In genomic region chr2:39913648-39914456, GRCh38 we compare ENCODE assay signal across 8 cellular contexts.
DNase-seq lines count a peak whose midpoint lies in the region; ATAC-seq lines count a peak whose summit lies in the region.

No MANE protein-coding gene starts in this region.

- H3K4me1 ChIP-seq in right cardiac atrium (ENCODE audit: control insufficient read depth, insufficient read depth, low read length), result no peaks in the 10 kb centered on the region
- H3K4me1 ChIP-seq in skeletal muscle satellite cell (ENCODE audit: control insufficient read depth, insufficient read depth, low read length), result peaks cover 5% of the 10 kb centered on the region

- H3K9me3 ChIP-seq in right cardiac atrium (ENCODE audit: control insufficient read depth, low read length) (no peaks in the 10 kb centered on the region), skeletal muscle satellite cell (replicated peaks; ENCODE audit: low read length) (no peaks in the 10 kb centered on the region)

- no peak overlapping the region for H3K4me3 ChIP-seq in right cardiac atrium (ENCODE audit: low read length)
- H3K4me3 ChIP-seq in skeletal muscle satellite cell (ENCODE audit: low read length), result no peak overlapping the region

- H3K36me3 Mint-ChIP-seq in activated T-helper 1 cell treated with anti-CD3 and anti-CD28 coated beads, Interleukin-12 subunit alpha, Interleukin-12 subunit beta, Interleukin-2, Interleukin-4 antibody, amounts not matched to agents 30 ng/mL and 10 ng/mL and 1 ng/mL, durations not matched to agents 14 hours and 24 hours and 36 hours (ENCODE audit: low read depth), result no peaks in the 10 kb centered on the region

- peak overlapping the region; percentile 42 for H3K9ac ChIP-seq in skeletal muscle satellite cell (ENCODE audit: low read depth, low read length)

- no peaks in the 10 kb centered on the region for H3K9me3 Mint-ChIP-seq in activated T-helper 1 cell treated with anti-CD3 and anti-CD28 coated beads, Interleukin-12 subunit alpha, Interleukin-12 subunit beta, Interleukin-2, Interleukin-4 antibody, amounts not matched to agents 30 ng/mL and 10 ng/mL and 1 ng/mL, durations not matched to agents 14 hours and 24 hours and 36 hours

- H3K27me3 Mint-ChIP-seq in activated T-helper 1 cell treated with anti-CD3 and anti-CD28 coated beads, Interleukin-12 subunit alpha, Interleukin-12 subunit beta, Interleukin-2, Interleukin-4 antibody, amounts not matched to agents 30 ng/mL and 10 ng/mL and 1 ng/mL, durations not matched to agents 14 hours and 24 hours and 36 hours (ENCODE audit: insufficient read depth), result peaks cover 17% of the 10 kb centered on the region

- intact Hi-C loops in activated T-helper 1 cell treated with anti-CD3 and anti-CD28 coated beads, Interleukin-12 subunit alpha, Interleukin-12 subunit beta, Interleukin-2, Interleukin-4 antibody, amounts not matched to agents 30 ng/mL and 10 ng/mL and 1 ng/mL, durations not matched to agents 14 hours and 24 hours and 36 hours (cut with micrococcal nuclease), result loop anchor here (1.0 to 10.0 kb wide), 8 partner anchors 118 to 1868 kb away; no protein-coding TSS in a partner anchor
- intact Hi-C loops in right cardiac atrium (cut with DNase I), result loop anchor here in 3 of 4 donors (5.0 to 10.0 kb wide), 6 partner anchors 638 to 1871 kb away; no protein-coding TSS in a partner anchor

- peak; percentile 87 for ATAC-seq in GM18907 (IDR thresholded peaks at IDR 0.05; ENCODE audit: unreplicated experiment)
- peak; percentile 81 for ATAC-seq in HG03280 (IDR thresholded peaks at IDR 0.05; ENCODE audit: unreplicated experiment)
- peak; percentile 68 to 72 for ATAC-seq in right cardiac atrium
- no peak for ATAC-seq in HG02571 (IDR thresholded peaks at IDR 0.05; ENCODE audit: unreplicated experiment)

- no peak overlapping the region for H3K4me2 ChIP-seq in skeletal muscle satellite cell (ENCODE audit: low read length)

- no peak overlapping the region for H3K4me3 Mint-ChIP-seq in activated T-helper 1 cell treated with anti-CD3 and anti-CD28 coated beads, Interleukin-12 subunit alpha, Interleukin-12 subunit beta, Interleukin-2, Interleukin-4 antibody, amounts not matched to agents 30 ng/mL and 10 ng/mL and 1 ng/mL, durations not matched to agents 14 hours and 24 hours and 36 hours

- no peaks in the 10 kb centered on the region for H3K27me3 ChIP-seq in right cardiac atrium (ENCODE audit: control insufficient read depth, insufficient read depth)
- H3K27me3 ChIP-seq in skeletal muscle satellite cell (ENCODE audit: control insufficient read depth, insufficient read depth, low read length), result no peaks in the 10 kb centered on the region

- peak overlapping the region; percentile 53 for H3K27ac Mint-ChIP-seq in activated T-helper 1 cell treated with anti-CD3 and anti-CD28 coated beads, Interleukin-12 subunit alpha, Interleukin-12 subunit beta, Interleukin-2, Interleukin-4 antibody, amounts not matched to agents 30 ng/mL and 10 ng/mL and 1 ng/mL, durations not matched to agents 14 hours and 24 hours and 36 hours

- DNase-seq in COLO668 (lab: John Stamatoyannopoulos, UW; ENCODE audit: unreplicated experiment), result peak; percentile 7
- DNase-seq in NCI-H2227 treated with DMSO at 0.1 percent for 48 hours (lab: John Stamatoyannopoulos, UW), result peak; percentile 84
- DNase-seq in activated T-helper 1 cell treated with anti-CD3 and anti-CD28 coated beads, Interleukin-12 subunit alpha, Interleukin-12 subunit beta, Interleukin-2, Interleukin-4 antibody, amounts not matched to agents 30 ng/mL and 10 ng/mL and 1 ng/mL, durations not matched to agents 14 hours and 24 hours and 36 hours (ENCODE audit: low spot score), result no peak
- no peak for DNase-seq in right cardiac atrium

- no peaks in the 10 kb centered on the region for H3K36me3 ChIP-seq in skeletal muscle satellite cell (ENCODE audit: insufficient read depth, low read length)

- H3K27ac ChIP-seq in right cardiac atrium (ENCODE audit: low read length), result no peak overlapping the region

- H3K4me1 Mint-ChIP-seq in activated T-helper 1 cell treated with anti-CD3 and anti-CD28 coated beads, Interleukin-12 subunit alpha, Interleukin-12 subunit beta, Interleukin-2, Interleukin-4 antibody, amounts not matched to agents 30 ng/mL and 10 ng/mL and 1 ng/mL, durations not matched to agents 14 hours and 24 hours and 36 hours (ENCODE audit: low read depth), result peaks cover 17% of the 10 kb centered on the region

- WGBS in right cardiac atrium, result 26% methylated on average over 5 of the region's 5 CpGs

Comparison
In these comparisons a context has a peak if more than half of its experiments do, and no peak if none do; other contexts are left out.
1. DNase-seq: peak in COLO668 (single experiment) and NCI-H2227 treated with DMSO at 0.1 percent for 48 hours (single experiment); none in activated T-helper 1 cell treated with anti-CD3 and anti-CD28 coated beads, Interleukin-12 subunit alpha, Interleukin-12 subunit beta, Interleukin-2, Interleukin-4 antibody, amounts not matched to agents 30 ng/mL and 10 ng/mL and 1 ng/mL, durations not matched to agents 14 hours and 24 hours and 36 hours (single experiment) and right cardiac atrium (0 of 3).